Comparison of ENCODE assay signal across 19 cellular contexts in genomic region chr7:53744361-53744760, GRCh38.
"Had no signal": no experiment of that assay in that cellular context is flagged by ENCODE, and none has a peak within 500 bp of the region (broad histone marks: within the 10 kb centered on the region; RNA-seq: fewer than 3 reads in every experiment).

No MANE protein-coding gene starts in this region.

- H3K27me3 Mint-ChIP-seq: activated naive CD8-positive, alpha-beta T cell treated with anti-CD3 and anti-CD28 coated beads, Interleukin-2, amount 50 U/mL, for 24 hours; T-cell had no signal

- H3K36me3 ChIP-seq: ascending aorta, esophagus muscularis mucosa, right lobe of liver, suprapubic skin had no signal

- ATAC-seq: activated naive CD8-positive, alpha-beta T cell treated with anti-CD3 and anti-CD28 coated beads, Interleukin-2, amount 50 U/mL, for 24 hours; left cardiac atrium; stimulated activated naive CD8-positive, alpha-beta T cell treated with anti-CD3 and anti-CD28 coated beads, Interleukin-15, Interleukin-2, amounts not matched to agents 100 U/mL and 50 U/mL, for 24 hours; T-cell had no signal

- H3K27me3 ChIP-seq: ascending aorta, dorsolateral prefrontal cortex, esophagus muscularis mucosa, right lobe of liver, suprapubic skin had no signal

- H3K4me3 ChIP-seq: ascending aorta, dorsolateral prefrontal cortex, esophagus muscularis mucosa, lung, right lobe of liver, smooth muscle cell, suprapubic skin had no signal

- H3K4me1 ChIP-seq: ascending aorta, esophagus muscularis mucosa, right lobe of liver, suprapubic skin had no signal

- H3K27ac Mint-ChIP-seq: activated naive CD4-positive, alpha-beta T cell treated with anti-CD3 and anti-CD28 coated beads for 36 hours; activated naive CD8-positive, alpha-beta T cell treated with anti-CD3 and anti-CD28 coated beads, Interleukin-2, amount 50 U/mL, for 24 hours; activated T-helper 2 cell treated with anti-CD3 and anti-CD28 coated beads, Interferon-gamma antibody, Interleukin-2, Interleukin-4, amounts not matched to agents 10 μg/mL and 5 μg/mL and 100 μg/mL, durations not matched to agents 14 hours and 24 hours and 36 hours; T-cell had no signal

- H3K4me1 Mint-ChIP-seq: activated naive CD8-positive, alpha-beta T cell treated with anti-CD3 and anti-CD28 coated beads, Interleukin-2, amount 50 U/mL, for 24 hours; neural crest cell; T-cell had no signal

- DNase-seq: activated CD4-positive, alpha-beta T cell treated with anti-CD3 and anti-CD28 coated beads, Interleukin-2, amount 50 U/mL, for 48 hours; activated naive CD4-positive, alpha-beta T cell treated with anti-CD3 and anti-CD28 coated beads for 36 hours; activated naive CD8-positive, alpha-beta T cell treated with anti-CD3 and anti-CD28 coated beads, Interleukin-2, amount 50 U/mL, for 24 hours; dorsolateral prefrontal cortex; hypothalamus; left cardiac atrium; right lobe of liver; stimulated activated CD4-positive, alpha-beta T cell treated with anti-CD3 and anti-CD28 coated beads, Interleukin-4, amount 100 ng/mL, for 4 hours; stimulated activated CD8-positive, alpha-beta memory T cell treated with anti-CD3 and anti-CD28 coated beads, Interleukin-4, amount 100 ng/mL, for 48 hours; stimulated activated naive CD8-positive, alpha-beta T cell treated with anti-CD3 and anti-CD28 coated beads, Interleukin-15, Interleukin-2, amounts not matched to agents 100 U/mL and 50 U/mL, for 24 hours; T-cell; trophoblast cell had no signal

- H3K4me3 Mint-ChIP-seq: activated naive CD4-positive, alpha-beta T cell treated with anti-CD3 and anti-CD28 coated beads for 36 hours; activated naive CD8-positive, alpha-beta T cell treated with anti-CD3 and anti-CD28 coated beads, Interleukin-2, amount 50 U/mL, for 24 hours; neural crest cell; T-cell had no signal

- H3K36me3 Mint-ChIP-seq: T-cell had no signal

- H3K9me3 ChIP-seq: ascending aorta, right lobe of liver, suprapubic skin had no signal

- H3K27ac ChIP-seq: ascending aorta, dorsolateral prefrontal cortex, esophagus muscularis mucosa, right lobe of liver, suprapubic skin had no signal
